In genomic region chr7:95440394-95441038, GRCh38 we compare ENCODE assay signal across 21 cellular contexts. TPM values are rescaled to one million over a fixed set of nuclear protein-coding genes. Genes with fewer than 3 reads are reported as not detected.
DNase-seq lines count a peak whose midpoint lies in the region; ATAC-seq, FAIRE-seq and TF ChIP-seq lines count a peak whose summit lies in the region.
"Had no signal": no experiment of that assay in that cellular context is flagged by ENCODE, and none has a peak within 500 bp of the region (broad histone marks: within the 10 kb centered on the region; RNA-seq: fewer than 3 reads in every experiment).

No MANE protein-coding gene starts in this region.

- peak; percentile 92; a peak in 4 of 5 replicates for TF ChIP-seq EP300 in A549 (IDR thresholded peaks at IDR 0.05)

- H3K4me2 ChIP-seq in A549 (peak overlapping the region; percentile 77), astrocyte (ENCODE audit: low read length) (no peak overlapping the region)

- ATAC-seq in A549 (peak; percentile 55 to 70), left lung (no peak), Right ventricle myocardium superior (ENCODE audit: poor library complexity) (no peak)
- ATAC-seq in stimulated activated naive CD8-positive, alpha-beta T cell treated with anti-CD3 and anti-CD28 coated beads, Interleukin-15, Interleukin-2, amounts not matched to agents 100 U/mL and 50 U/mL, for 24 hours, result no peak
- ATAC-seq: CD8-positive, alpha-beta T cell; Right ventricle myocardium inferior had no signal

- H3K4me3 ChIP-seq in A549 (no peak overlapping the region), astrocyte (ENCODE audit: insufficient read depth, low read depth, low read length) (no peak overlapping the region), left lung (no peak overlapping the region)
- H3K4me3 ChIP-seq: MG63 had no signal

- peaks cover 4% of the 10 kb centered on the region for H3K27me3 Mint-ChIP-seq in astrocyte (ENCODE audit: low read depth, unreplicated experiment)
- no peaks in the 10 kb centered on the region for H3K27me3 Mint-ChIP-seq in nephron (ENCODE audit: low read depth)

- H3K9me3 Mint-ChIP-seq in astrocyte (ENCODE audit: unreplicated experiment), result no peaks in the 10 kb centered on the region
- no peaks in the 10 kb centered on the region for H3K9me3 Mint-ChIP-seq in nephron
- H3K9me3 Mint-ChIP-seq: CD8-positive, alpha-beta T cell had no signal

- intact Hi-C loops in left lung (cut with DNase I) (no loop called here), Right ventricle myocardium superior (cut with DNase I) (no loop called here)

- H3K36me3 Mint-ChIP-seq in astrocyte (ENCODE audit: low read depth, unreplicated experiment), result no peaks in the 10 kb centered on the region
- no peaks in the 10 kb centered on the region for H3K36me3 Mint-ChIP-seq in nephron (ENCODE audit: low read depth)
- H3K36me3 Mint-ChIP-seq: CD8-positive, alpha-beta T cell had no signal

- TF ChIP-seq POLR2A in A549 (IDR thresholded peaks at IDR 0.05; ENCODE audit: low read length), result no peak

- H3K4me3 Mint-ChIP-seq in astrocyte (ENCODE audit: unreplicated experiment) (no peak overlapping the region), nephron (peak overlapping the region in 2 of 3 experiments; percentile 12 to 22)
- H3K4me3 Mint-ChIP-seq: CD8-positive, alpha-beta T cell had no signal

- no peaks in the 10 kb centered on the region for H3K36me3 ChIP-seq in astrocyte (ENCODE audit: insufficient read depth, low read length)
- no peaks in the 10 kb centered on the region for H3K36me3 ChIP-seq in left lung
- H3K36me3 ChIP-seq: MG63 had no signal

- peak in 1 of 2 experiments; percentile 84 for DNase-seq in A549 (ENCODE audit: low read depth in 1 of 2, low spot score in 1 of 2)
- DNase-seq in astrocyte (ENCODE audit: low read depth), result no peak
- DNase-seq in left lung, result no peak
- no peak for DNase-seq in NK-92 (lab: John Stamatoyannopoulos, UW; ENCODE audit: unreplicated experiment)
- DNase-seq in stimulated activated naive CD8-positive, alpha-beta T cell treated with anti-CD3 and anti-CD28 coated beads, Interleukin-15, Interleukin-2, amounts not matched to agents 100 U/mL and 50 U/mL, for 24 hours, result no peak
- no peak for DNase-seq in Right ventricle myocardium superior
- DNase-seq in HEK293T (ENCODE audit: extremely low spot score), result no peak
- DNase-seq: AML-193; C1 segment of cervical spinal cord; CD8-positive, alpha-beta T cell; MG63; NCI-H1417; NCI-H187; NCI-H446 treated with DMSO at 0.1 percent for 48 hours; NCI-H526 treated with DMSO at 0.1 percent for 48 hours had no signal

- H3K4me1 Mint-ChIP-seq in astrocyte (ENCODE audit: low read depth, unreplicated experiment) (peaks cover 18% of the 10 kb centered on the region), nephron (no peaks in the 10 kb centered on the region)

- 13% methylated on average over 3 of the region's 3 CpGs for WGBS in A549 (ENCODE audit: missing lambda C conversion rate)

- FAIRE-seq in A549 (lab: Jason Lieb, UNC) (peak; percentile 49), astrocyte (lab: Jason Lieb, UNC) (no peak)
- FAIRE-seq: H54 had no signal

- peak in 1 of 2 experiments; percentile 47; a peak in 2 of 5 replicates for TF ChIP-seq RAD21 in A549 (conservative IDR thresholded peaks at IDR 0.05 in 1 of 2, IDR thresholded peaks at IDR 0.05 in 1 of 2)

- peak overlapping the region; percentile 95 to 98 for H3K27ac ChIP-seq in A549
- no peak overlapping the region for H3K27ac ChIP-seq in astrocyte (ENCODE audit: low read depth, low read length)
- peak overlapping the region; percentile 30 to 51 for H3K27ac ChIP-seq in left lung
- H3K27ac ChIP-seq: 22Rv1 had no signal

- CTCF ChIA-PET in A549 (lab: Yijun Ruan, JAX) (interaction anchor here (1.0 to 2.3 kb wide), 2 partner anchors 12 to 36 kb away, joined by 3 to 11 read pairs; no protein-coding TSS in a partner anchor), HEK293T (lab: Yijun Ruan, JAX) (no interaction called here)

- H3K9ac ChIP-seq in astrocyte (ENCODE audit: low read length), result no peak overlapping the region

- H4K20me1 ChIP-seq in astrocyte (ENCODE audit: insufficient read depth, low read length), result no peaks in the 10 kb centered on the region

- H3K79me2 ChIP-seq in astrocyte (ENCODE audit: insufficient read depth, low read length), result no peaks in the 10 kb centered on the region

- TF ChIP-seq CTCF in A549 (IDR thresholded peaks at IDR 0.05) (no peak), astrocyte (IDR thresholded peaks at IDR 0.05; ENCODE audit: insufficient read depth, low read depth, low read length) (no peak), left lung (IDR thresholded peaks at IDR 0.05) (no peak), nephron (IDR thresholded peaks at IDR 0.05; ENCODE audit: unreplicated experiment in 3 of 3) (no peak)

- POLR2A ChIA-PET in A549 (lab: Yijun Ruan, JAX) (interaction anchor here (0.6 to 1.9 kb wide), 10 partner anchors 10 to 94 kb away, joined by 3 to 12 read pairs (median 6); partner anchors contain the start of gene PON3), HEK293T (lab: Yijun Ruan, JAX) (no interaction called here)

- H3K4me1 ChIP-seq in A549, result peaks cover 82% of the 10 kb centered on the region
- H3K4me1 ChIP-seq in astrocyte (ENCODE audit: insufficient read depth, low read length), result no peaks in the 10 kb centered on the region
- H3K4me1 ChIP-seq in left lung, result peaks cover 0 to 1% of the 10 kb centered on the region in 2 donors

- H3K9me3 ChIP-seq in A549, result no peaks in the 10 kb centered on the region
- no peaks in the 10 kb centered on the region for H3K9me3 ChIP-seq in astrocyte (ENCODE audit: insufficient read depth, low read depth, low read length)
- H3K9me3 ChIP-seq in left lung, result no peaks in the 10 kb centered on the region
- H3K9me3 ChIP-seq: MG63 had no signal

- H3K27ac Mint-ChIP-seq in astrocyte (ENCODE audit: unreplicated experiment) (peak overlapping the region; percentile 85), nephron (peak overlapping the region; percentile 94 to 97 (median 94))
- H3K27ac Mint-ChIP-seq: CD8-positive, alpha-beta T cell had no signal

- no peak overlapping the region for H2AFZ ChIP-seq in astrocyte (ENCODE audit: low read depth, low read length)

- H3K27me3 ChIP-seq in astrocyte (ENCODE audit: insufficient read depth, low read length) (no peaks in the 10 kb centered on the region), left lung (no peaks in the 10 kb centered on the region)
- H3K27me3 ChIP-seq: MG63 had no signal

TF ChIP-seq in A549, 52 proteins besides CTCF, POLR2A, EP300 and RAD21 (continues in another document):
- TF ChIP-seq HMGXB4 (CRISPR knock-in tag; IDR thresholded peaks at IDR 0.05; ENCODE audit: borderline replicate concordance), result no peak

TF ChIP-seq in HEK293T, 16 proteins besides CTCF, POLR2A, EP300 and RAD21:
- TF ChIP-seq NFRKB (IDR thresholded peaks at IDR 0.05) (no peak), HDGF (IDR thresholded peaks at IDR 0.05; ENCODE audit: borderline replicate concordance) (no peak), LEF1 (IDR thresholded peaks at IDR 0.05; ENCODE audit: borderline replicate concordance) (no peak), FOXA1 (IDR thresholded peaks at IDR 0.05) (no peak), PKNOX1 (IDR thresholded peaks at IDR 0.05) (no peak), ZNF384 (IDR thresholded peaks at IDR 0.05) (no peak), FOXK2 (IDR thresholded peaks at IDR 0.05) (no peak), L3MBTL2 (conservative IDR thresholded peaks at IDR 0.05) (no peak), CTBP1 (IDR thresholded peaks at IDR 0.05; ENCODE audit: borderline replicate concordance) (no peak), ELF4 (IDR thresholded peaks at IDR 0.05) (no peak), FOXM1 (IDR thresholded peaks at IDR 0.05; ENCODE audit: borderline replicate concordance) (no peak), ARNT (IDR thresholded peaks at IDR 0.05) (no peak), SUZ12 (IDR thresholded peaks at IDR 0.05) (no peak), SP1 (IDR thresholded peaks at IDR 0.05) (no peak), BHLHE40 (IDR thresholded peaks at IDR 0.05; ENCODE audit: borderline replicate concordance) (no peak), TARDBP (IDR thresholded peaks at IDR 0.05) (no peak)

RNA-seq across cellular contexts. Expression of gene PON2, which starts 5.7 kb away (rescaled TPM):
- polyA plus RNA-seq in A549 (2011; rRNA removed) (829 TPM in 2 replicates), A549 (2017; fragmentation: RNase III; extraction: RNeasy Plus Mini Kit Qiagen cat#74134 plus additional on column Dnase treatment) (325 to 395 TPM (median 381 TPM) in 3 replicates)
- 164 and 181 TPM in 2 replicates for polyA plus RNA-seq in A549 (2012; cell fraction: cytosol; rRNA removed)
- polyA plus RNA-seq in A549 (2012; cell fraction: nucleus; rRNA removed), result 144 and 182 TPM in 2 replicates
- 137 and 147 TPM in 2 replicates for polyA minus RNA-seq in A549 (2011; rRNA and poly(A)+ RNA removed)
- total RNA-seq in astrocyte (152 and 167 TPM in 2 replicates), left lung (100 to 1,000 TPM; 192 to 277 TPM), Right ventricle myocardium superior (38.9 TPM)

RNA-seq across cellular contexts. Expression of gene PON3, which starts 44.3 kb away (rescaled TPM):
- 142 and 161 TPM in 2 replicates for polyA plus RNA-seq in A549 (2011; rRNA removed)
- 32.2 and 34.0 TPM in 2 replicates for polyA plus RNA-seq in A549 (2012; cell fraction: cytosol; rRNA removed)
- polyA plus RNA-seq in A549 (2012; cell fraction: nucleus; rRNA removed), result 19.9 and 25.3 TPM in 2 replicates
- 35.3 to 49.0 TPM (median 48.7 TPM) in 3 replicates for polyA plus RNA-seq in A549 (2017; fragmentation: RNase III; extraction: RNeasy Plus Mini Kit Qiagen cat#74134 plus additional on column Dnase treatment)
- 47.5 and 50.1 TPM in 2 replicates for polyA minus RNA-seq in A549 (2011; rRNA and poly(A)+ RNA removed)
- not detected in 2 replicates for total RNA-seq in astrocyte
- 10 to 100 TPM; 19.7 to 49.3 TPM for total RNA-seq in left lung
- total RNA-seq in Right ventricle myocardium superior, result 0.56 TPM
- total RNA-seq: CD8-positive, alpha-beta T cell; LHCN-M2; SK-MEL-5 had no signal

RNA-seq across cellular contexts. Expression of gene ASB4, which starts 45.2 kb away (rescaled TPM):
- polyA plus RNA-seq in A549 (2011; rRNA removed) (3.1 TPM in 2 replicates), A549 (2017; fragmentation: RNase III; extraction: RNeasy Plus Mini Kit Qiagen cat#74134 plus additional on column Dnase treatment) (0.80 to 1.4 TPM (median 1.00 TPM) in 3 replicates)
- polyA plus RNA-seq in A549 (2012; cell fraction: cytosol; rRNA removed), result 0.46 and 0.52 TPM in 2 replicates
- polyA plus RNA-seq in A549 (2012; cell fraction: nucleus; rRNA removed), result 0.32 and 0.47 TPM in 2 replicates
- 2.9 and 4.2 TPM in 2 replicates for polyA minus RNA-seq in A549 (2011; rRNA and poly(A)+ RNA removed)
- total RNA-seq in astrocyte (not detected in 2 replicates), left lung (under 1 TPM; 0.10 to 0.29 TPM), Right ventricle myocardium superior (7.8 TPM)
- total RNA-seq: CD8-positive, alpha-beta T cell had no signal

Comparison
In these comparisons a context has a peak if more than half of its experiments do, and no peak if none do; other contexts are left out.
1. ATAC-seq: peak in A549 (2 of 2); none in left lung (single experiment), stimulated activated naive CD8-positive, alpha-beta T cell treated with anti-CD3 and anti-CD28 coated beads, Interleukin-15, Interleukin-2, amounts not matched to agents 100 U/mL and 50 U/mL, for 24 hours (single experiment) and Right ventricle myocardium superior (single experiment).
2. RNA of gene PON3, which starts 44.3 kb away (total RNA-seq): 19.7 to 49.3 TPM in left lung; 0.56 TPM in Right ventricle myocardium superior (single experiment) and not detected in astrocyte; every median in the first group is over 10 times any median in the second.